In the genomic region with DNA sequence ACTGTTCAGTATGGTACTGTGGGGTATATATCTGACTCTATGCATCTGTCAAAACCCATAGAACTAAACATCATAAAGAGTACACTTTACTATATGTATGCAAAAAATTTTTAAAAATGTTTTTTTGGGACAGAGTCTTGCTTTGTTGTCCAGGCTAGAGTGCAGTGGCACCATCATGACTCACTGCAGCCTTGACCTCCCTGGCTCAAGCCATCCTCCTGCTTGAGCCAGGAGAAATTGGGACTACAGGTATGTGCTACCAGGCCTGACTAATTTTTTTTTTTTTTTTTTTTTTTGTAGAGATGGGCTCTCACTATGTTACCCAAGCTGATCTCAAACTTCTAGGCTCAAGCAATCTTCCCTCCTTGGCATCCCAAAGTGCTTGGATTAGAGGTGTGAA, we compare ENCODE assay signal across 21 cellular contexts.
"Had no signal": no experiment of that assay in that cellular context is flagged by ENCODE, and none has a peak within 500 bp of the region (broad histone marks: within the 10 kb centered on the region; RNA-seq: fewer than 3 reads in every experiment).

No MANE protein-coding gene starts in this region.

- H3K27me3 Mint-ChIP-seq: dendritic cell treated with granulocyte-macrophage colony-stimulating factor and Interleukin-4, amounts not matched to agents 40 ng/mL and 50 ng/mL, for 4 days; effector memory CD8-positive, alpha-beta T cell; naive thymus-derived CD4-positive, alpha-beta T cell; stimulated activated naive B cell treated with anti-CD40 and anti-IgM and Interleukin-4, amounts not matched to agents 10 μg/mL and 1 μg/mL and 100 μg/mL, for 72 hours; stimulated activated naive CD8-positive, alpha-beta T cell treated with anti-CD3 and anti-CD28 coated beads, Interleukin-15, amount 100 ng/mL, for 72 hours had no signal

- DNase-seq: effector memory CD8-positive, alpha-beta T cell; esophagus squamous epithelium; foreskin fibroblast; glutamatergic neuron; left colon; left ventricle myocardium superior; nephron progenitor cell; spleen; stimulated activated CD4-positive, alpha-beta T cell treated with anti-CD3 and anti-CD28 coated beads, Interleukin-2, amount 100 ng/mL, for 24 hours; stimulated activated CD4-positive, alpha-beta T cell treated with anti-CD3 and anti-CD28 coated beads, Interleukin-4, amount 100 ng/mL, for 4 hours; stimulated activated naive B cell treated with anti-CD40 and anti-IgM and Interleukin-4, amounts not matched to agents 10 μg/mL and 1 μg/mL and 100 μg/mL, for 72 hours; stimulated activated naive CD8-positive, alpha-beta T cell treated with anti-CD3 and anti-CD28 coated beads, Interleukin-15, amount 100 ng/mL, for 72 hours; testis; upper lobe of right lung had no signal

- H3K9me3 ChIP-seq: esophagus squamous epithelium, gastroesophageal sphincter, spleen, testis, tibial nerve, upper lobe of right lung, vagina had no signal

- H3K36me3 ChIP-seq: upper lobe of right lung, vagina had no signal

- H3K9me3 Mint-ChIP-seq: dendritic cell treated with granulocyte-macrophage colony-stimulating factor and Interleukin-4, amounts not matched to agents 40 ng/mL and 50 ng/mL, for 4 days; effector memory CD8-positive, alpha-beta T cell; stimulated activated naive B cell treated with anti-CD40 and anti-IgM and Interleukin-4, amounts not matched to agents 10 μg/mL and 1 μg/mL and 100 μg/mL, for 72 hours had no signal

- H3K27ac Mint-ChIP-seq: dendritic cell treated with granulocyte-macrophage colony-stimulating factor and Interleukin-4, amounts not matched to agents 40 ng/mL and 50 ng/mL, for 4 days; nephron progenitor cell; stimulated activated naive B cell treated with anti-CD40 and anti-IgM and Interleukin-4, amounts not matched to agents 10 μg/mL and 1 μg/mL and 100 μg/mL, for 72 hours had no signal

- H3K4me3 ChIP-seq: esophagus squamous epithelium, gastroesophageal sphincter, lung, spleen, testis, tibial nerve, upper lobe of right lung, vagina had no signal

- ATAC-seq: effector memory CD8-positive, alpha-beta T cell; gastroesophageal sphincter; left colon; left ventricle myocardium superior; naive thymus-derived CD4-positive, alpha-beta T cell; sciatic nerve; stimulated activated naive B cell treated with anti-CD40 and anti-IgM and Interleukin-4, amounts not matched to agents 10 μg/mL and 1 μg/mL and 100 μg/mL, for 72 hours; stimulated activated naive CD8-positive, alpha-beta T cell treated with anti-CD3 and anti-CD28 coated beads, Interleukin-15, amount 100 ng/mL, for 72 hours; upper lobe of right lung had no signal

- H3K4me3 Mint-ChIP-seq: dendritic cell treated with granulocyte-macrophage colony-stimulating factor and Interleukin-4, amounts not matched to agents 40 ng/mL and 50 ng/mL, for 4 days; effector memory CD8-positive, alpha-beta T cell; naive thymus-derived CD4-positive, alpha-beta T cell; nephron progenitor cell; stimulated activated naive B cell treated with anti-CD40 and anti-IgM and Interleukin-4, amounts not matched to agents 10 μg/mL and 1 μg/mL and 100 μg/mL, for 72 hours; stimulated activated naive CD8-positive, alpha-beta T cell treated with anti-CD3 and anti-CD28 coated beads, Interleukin-15, amount 100 ng/mL, for 72 hours had no signal

- H3K27me3 ChIP-seq: esophagus squamous epithelium, gastroesophageal sphincter, spleen, testis, tibial nerve, upper lobe of right lung, vagina had no signal

- H3K27ac ChIP-seq: esophagus squamous epithelium, gastroesophageal sphincter, spleen, testis, tibial nerve, upper lobe of right lung, vagina had no signal
